8 cellular contexts compared by ENCODE assay signal in genomic region chr1:40315795-40316594, GRCh38. TPM values are rescaled to one million over a fixed set of nuclear protein-coding genes. Genes with fewer than 3 reads are reported as not detected.
DNase-seq lines count a peak whose midpoint lies in the region; ATAC-seq and TF ChIP-seq lines count a peak whose summit lies in the region.

No MANE protein-coding gene starts in this region.

- no peak for TF ChIP-seq CTCF in retinal pigment epithelial cell (conservative IDR thresholded peaks at IDR 0.05; ENCODE audit: low read depth, low read length)

- no peaks in the 10 kb centered on the region for H3K9me3 Mint-ChIP-seq in activated naive CD4-positive, alpha-beta T cell treated with anti-CD3 and anti-CD28 coated beads, Interleukin-2, amount 50 U/mL, for 72 hours

- peak; percentile 42 to 46 for ATAC-seq in activated naive CD4-positive, alpha-beta T cell treated with anti-CD3 and anti-CD28 coated beads, Interleukin-2, amount 50 U/mL, for 72 hours
- ATAC-seq in right cardiac atrium (peak; percentile 18 to 33), HG02610 (IDR thresholded peaks at IDR 0.05; ENCODE audit: unreplicated experiment) (no peak), GM18858 (IDR thresholded peaks at IDR 0.05; ENCODE audit: unreplicated experiment) (no peak), GM21360 (IDR thresholded peaks at IDR 0.05; ENCODE audit: unreplicated experiment) (no peak)

- intact Hi-C loops in right cardiac atrium (cut with DNase I) = loop anchor here in 2 of 4 donors (5.0 to 10.0 kb wide), 2 partner anchors 161 to 169 kb away; no protein-coding TSS in a partner anchor

- H3K27ac Mint-ChIP-seq in activated naive CD4-positive, alpha-beta T cell treated with anti-CD3 and anti-CD28 coated beads, Interleukin-2, amount 50 U/mL, for 72 hours = peak overlapping the region in 1 of 2 donors; percentile 75

- peak overlapping the region; percentile 59 for H3K4me3 ChIP-seq in right cardiac atrium (ENCODE audit: low read length)
- H3K4me3 ChIP-seq in retinal pigment epithelial cell (ENCODE audit: low read length) = peak overlapping the region; percentile 65

- no peak overlapping the region for H3K27ac ChIP-seq in right cardiac atrium (ENCODE audit: low read length)

- 3% methylated on average over 41 of the region's 41 CpGs for WGBS in right cardiac atrium

- no peaks in the 10 kb centered on the region for H3K36me3 ChIP-seq in ES-I3 (ENCODE audit: insufficient read depth, low read length)

- H3K4me1 ChIP-seq in ES-I3 (ENCODE audit: insufficient read depth, low read length) = peaks cover 10% of the 10 kb centered on the region
- peaks cover 3% of the 10 kb centered on the region for H3K4me1 ChIP-seq in right cardiac atrium (ENCODE audit: control insufficient read depth, insufficient read depth, low read length)

- no peaks in the 10 kb centered on the region for H3K36me3 Mint-ChIP-seq in activated naive CD4-positive, alpha-beta T cell treated with anti-CD3 and anti-CD28 coated beads, Interleukin-2, amount 50 U/mL, for 72 hours

- H3K9ac ChIP-seq in ES-I3 (ENCODE audit: low read depth, low read length) = peak overlapping the region; percentile 62; the same call in 1 of the 2 replicates

- no peaks in the 10 kb centered on the region for H3K27me3 ChIP-seq in right cardiac atrium (ENCODE audit: control insufficient read depth, insufficient read depth)

- H3K9me3 ChIP-seq in ES-I3 (ENCODE audit: control insufficient read depth, insufficient read depth, low read length) = no peaks in the 10 kb centered on the region
- no peaks in the 10 kb centered on the region for H3K9me3 ChIP-seq in right cardiac atrium (ENCODE audit: control insufficient read depth, low read length)

- DNase-seq in NCI-H2171 (lab: John Stamatoyannopoulos, UW) = peak; percentile 40
- DNase-seq in activated naive CD4-positive, alpha-beta T cell treated with anti-CD3 and anti-CD28 coated beads, Interleukin-2, amount 50 U/mL, for 72 hours (ENCODE audit: low spot score in 2 of 2) = peak in 1 of 2 donors; percentile 32
- peak in 1 of 3 donors; percentile 53 for DNase-seq in right cardiac atrium
- no peak for DNase-seq in retinal pigment epithelial cell (ENCODE audit: low read depth)

RNA-seq across cellular contexts. Expression of gene COL9A2, which starts 1.1 kb away (rescaled TPM):
- 1 to 10 TPM; 7.0 to 9.6 TPM for total RNA-seq in activated naive CD4-positive, alpha-beta T cell treated with anti-CD3 and anti-CD28 coated beads, Interleukin-2, amount 50 U/mL, for 72 hours
- 1 to 10 TPM in 2 of 4 donors, under 1 TPM in 2; 0.40 to 2.0 (median 1.1) TPM for total RNA-seq in right cardiac atrium
- 1.8 TPM for polyA plus RNA-seq in right cardiac atrium

RNA-seq across cellular contexts. Expression of gene SMAP2, which starts 57.5 kb away (rescaled TPM):
- 100 to 1,000 TPM; 229 to 299 TPM for total RNA-seq in activated naive CD4-positive, alpha-beta T cell treated with anti-CD3 and anti-CD28 coated beads, Interleukin-2, amount 50 U/mL, for 72 hours
- total RNA-seq in right cardiac atrium = 10 to 100 TPM; 10.9 to 23.1 (median 17.7) TPM
- polyA plus RNA-seq in right cardiac atrium = 11.2 TPM

RNA-seq across cellular contexts. Expression of gene ZMPSTE24, which starts 58.0 kb away (rescaled TPM):
- total RNA-seq in activated naive CD4-positive, alpha-beta T cell treated with anti-CD3 and anti-CD28 coated beads, Interleukin-2, amount 50 U/mL, for 72 hours = 10 to 100 TPM; 21.4 to 34.7 TPM
- total RNA-seq in right cardiac atrium = 10 to 100 TPM; 29.0 to 43.4 (median 34.7) TPM
- 23.5 TPM for polyA plus RNA-seq in right cardiac atrium

Comparison
In these comparisons a context has a peak if more than half of its experiments do, and no peak if none do; other contexts are left out.
1. ATAC-seq: peak in activated naive CD4-positive, alpha-beta T cell treated with anti-CD3 and anti-CD28 coated beads, Interleukin-2, amount 50 U/mL, for 72 hours (2 of 2) and right cardiac atrium (2 of 2); none in HG02610 (single experiment), GM18858 (single experiment) and GM21360 (single experiment).
2. RNA of gene SMAP2, which starts 57.5 kb away (total RNA-seq): 229 to 299 TPM in activated naive CD4-positive, alpha-beta T cell treated with anti-CD3 and anti-CD28 coated beads, Interleukin-2, amount 50 U/mL, for 72 hours; 10.9 to 23.1 TPM in right cardiac atrium; every median in the first group is over 4 times any median in the second.